In the genomic region with DNA sequence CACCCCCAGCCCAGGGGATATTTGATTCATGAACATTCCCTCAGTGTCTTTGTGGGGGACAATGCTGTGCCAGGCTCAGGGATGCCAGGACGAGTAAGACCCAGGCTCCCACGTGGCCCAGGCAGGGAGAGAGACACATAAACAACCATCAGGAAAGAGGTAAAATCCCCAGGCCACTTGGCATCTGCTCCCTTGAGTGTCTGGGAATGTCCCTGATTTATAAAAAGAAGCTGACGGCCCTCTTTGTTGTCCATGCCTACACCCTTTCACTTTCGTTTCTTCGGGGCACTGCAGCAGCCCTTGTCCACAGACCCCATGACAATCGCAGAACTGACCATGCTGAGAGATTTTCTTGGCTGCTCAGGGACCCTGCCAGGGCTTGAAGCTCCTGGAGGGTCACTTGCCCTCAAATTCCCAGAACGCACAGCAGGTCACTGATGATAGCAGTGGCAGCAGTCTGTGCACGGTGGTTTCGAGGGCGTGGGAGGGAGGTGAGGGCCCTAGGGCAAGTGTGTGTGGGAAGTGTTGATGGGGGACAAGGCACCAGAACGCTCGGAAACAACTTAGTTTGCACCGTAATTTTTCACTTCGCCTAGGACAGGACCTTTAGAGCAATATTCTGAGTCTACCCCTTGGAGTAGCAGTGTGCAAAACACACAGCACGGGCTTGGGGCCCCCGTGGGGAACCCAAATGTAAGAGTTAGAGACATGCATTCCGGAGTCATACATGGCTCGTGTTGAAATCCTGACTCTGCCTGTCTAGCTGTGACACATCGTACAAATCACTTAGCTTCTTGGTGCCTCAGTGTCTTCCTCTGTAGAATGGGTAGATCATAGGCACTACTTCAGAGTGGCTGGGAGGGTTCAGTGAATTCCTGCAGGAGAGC, we compare ENCODE assay signal across 8 cellular contexts. TPM values are rescaled to one million over a fixed set of nuclear protein-coding genes. Genes with fewer than 3 reads are reported as not detected.
DNase-seq lines count a peak whose midpoint lies in the region; ATAC-seq and TF ChIP-seq lines count a peak whose summit lies in the region.

No MANE protein-coding gene starts in this region.

- H3K36me3 Mint-ChIP-seq in T-helper 2 cell treated with Interferon-gamma antibody and Interleukin-4, amounts not matched to agents 5 μg/mL and 100 μg/mL, for 36 hours (ENCODE audit: low read depth), result peaks cover 24% of the 10 kb centered on the region

- H3K4me1 Mint-ChIP-seq in T-helper 2 cell treated with Interferon-gamma antibody and Interleukin-4, amounts not matched to agents 5 μg/mL and 100 μg/mL, for 36 hours (ENCODE audit: low read depth), result peaks cover 53% of the 10 kb centered on the region

- no peaks in the 10 kb centered on the region for H3K27me3 ChIP-seq in neutrophil

- H3K27ac Mint-ChIP-seq in T-helper 2 cell treated with Interferon-gamma antibody and Interleukin-4, amounts not matched to agents 5 μg/mL and 100 μg/mL, for 36 hours, result peak overlapping the region; percentile 85

- H3K4me3 ChIP-seq in epithelial cell of esophagus (ENCODE audit: low read length), result no peak overlapping the region
- peak overlapping the region in 1 of 2 experiments; percentile 68 for H3K4me3 ChIP-seq in neutrophil (ENCODE audit: low read depth in 1 of 2, low read length in 1 of 2)

- ATAC-seq in GM18517 (IDR thresholded peaks at IDR 0.05; ENCODE audit: unreplicated experiment), result peak; percentile 43
- ATAC-seq in HG02642 (IDR thresholded peaks at IDR 0.05; ENCODE audit: poor library complexity, unreplicated experiment), result peak; percentile 44

- H3K9me3 Mint-ChIP-seq in T-helper 2 cell treated with Interferon-gamma antibody and Interleukin-4, amounts not matched to agents 5 μg/mL and 100 μg/mL, for 36 hours, result peaks cover 8% of the 10 kb centered on the region

- peak overlapping the region; percentile 90 for H3K27ac ChIP-seq in neutrophil

- peaks cover 15% of the 10 kb centered on the region for H3K36me3 ChIP-seq in neutrophil

- peak overlapping the region; percentile 81 for H3K4me3 Mint-ChIP-seq in T-helper 2 cell treated with Interferon-gamma antibody and Interleukin-4, amounts not matched to agents 5 μg/mL and 100 μg/mL, for 36 hours

- H3K9me3 ChIP-seq in neutrophil, result no peaks in the 10 kb centered on the region

- H3K27me3 Mint-ChIP-seq in T-helper 2 cell treated with Interferon-gamma antibody and Interleukin-4, amounts not matched to agents 5 μg/mL and 100 μg/mL, for 36 hours (ENCODE audit: low read depth), result no peaks in the 10 kb centered on the region

- H3K4me1 ChIP-seq in neutrophil (ENCODE audit: control insufficient read depth in 1 of 2, insufficient read depth in 1 of 2, low read depth in 1 of 2, low read length in 1 of 2), result peaks cover 82 to 94% of the 10 kb centered on the region in 2 experiments

- TF ChIP-seq CTCF in epithelial cell of esophagus (IDR thresholded peaks at IDR 0.05; ENCODE audit: insufficient read depth, low read depth, low read length, missing control alignments) (no peak), neutrophil (IDR thresholded peaks at IDR 0.05) (no peak)

- peak; percentile 57 for DNase-seq in T-helper 2 cell treated with Interferon-gamma antibody and Interleukin-4, amounts not matched to agents 5 μg/mL and 100 μg/mL, for 36 hours (ENCODE audit: low spot score)
- DNase-seq in epithelial cell of esophagus (ENCODE audit: low read depth), result peak; percentile 64
- no peak for DNase-seq in NCI-H146 treated with DMSO at 0.1 percent for 48 hours (lab: John Stamatoyannopoulos, UW; ENCODE audit: unreplicated experiment)
- DNase-seq in ureter (ENCODE audit: low spot score), result no peak
- no peak for DNase-seq in HuH-7 (ENCODE audit: low spot score)

RNA-seq across cellular contexts. Expression of a gene that starts 4.7 kb away (rescaled TPM):
- 2.2 TPM for total RNA-seq in ureter

RNA-seq across cellular contexts. Expression of a gene that starts 17.0 kb away (rescaled TPM):
- total RNA-seq in ureter, result 1.8 TPM

RNA-seq across cellular contexts. Expression of a gene that starts 43.8 kb away (rescaled TPM):
- 45.7 TPM for total RNA-seq in ureter

Comparison
In these comparisons a context has a peak if more than half of its experiments do, and no peak if none do; other contexts are left out.
1. DNase-seq: peak in T-helper 2 cell treated with Interferon-gamma antibody and Interleukin-4, amounts not matched to agents 5 μg/mL and 100 μg/mL, for 36 hours (single experiment) and epithelial cell of esophagus (single experiment); none in NCI-H146 treated with DMSO at 0.1 percent for 48 hours (single experiment), ureter (single experiment) and HuH-7 (single experiment).